1 cellular context compared by ENCODE assay signal in genomic region chr16:56793504-56793903, GRCh38.
TF ChIP-seq lines count a peak whose summit lies in the region.

No MANE protein-coding gene starts in this region.

TF ChIP-seq in GM23338, 12 proteins besides CTCF, POLR2A, EP300 and RAD21 (continued from another document):
- TF ChIP-seq EZH2phosphoT487 (IDR thresholded peaks at IDR 0.05; ENCODE audit: unreplicated experiment), result no peak
- TF ChIP-seq ZNF114 (CRISPR knock-in tag; IDR thresholded peaks at IDR 0.05), result no peak
- no peak for TF ChIP-seq REST (IDR thresholded peaks at IDR 0.05; ENCODE audit: unreplicated experiment)
